ENCODE assay signal across 20 cellular contexts in the genomic region with DNA sequence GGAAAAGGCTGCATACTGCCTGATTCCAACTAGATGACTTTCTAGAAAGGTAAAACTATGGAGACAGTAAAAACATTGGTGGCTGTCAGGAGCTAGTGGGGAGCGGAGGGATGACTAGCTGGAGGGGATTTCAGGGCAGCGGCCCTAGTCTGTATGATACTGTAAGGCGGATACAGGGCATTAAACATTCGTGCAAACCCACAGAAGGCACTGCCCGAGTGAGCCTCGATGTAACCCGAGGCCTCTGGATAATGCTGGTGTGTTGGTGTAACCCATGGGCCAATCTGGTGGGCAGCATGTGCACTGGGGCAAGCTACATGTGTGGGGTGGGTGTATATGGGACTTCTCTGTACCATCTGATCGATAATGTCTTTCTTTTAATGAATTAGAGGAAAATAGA. TPM values are rescaled to one million over a fixed set of nuclear protein-coding genes. Genes with fewer than 3 reads are reported as not detected.
"Had no signal": no experiment of that assay in that cellular context is flagged by ENCODE, and none has a peak within 500 bp of the region (broad histone marks: within the 10 kb centered on the region; RNA-seq: fewer than 3 reads in every experiment).

No MANE protein-coding gene starts in this region.

- DNase-seq: effector memory CD8-positive, alpha-beta T cell; esophagus squamous epithelium; foreskin fibroblast; glutamatergic neuron; immature natural killer cell; left cardiac atrium; left ventricle myocardium superior; mesenchymal stem cell; midbrain; ovary; stimulated activated CD4-positive, alpha-beta T cell treated with anti-CD3 and anti-CD28 coated beads, Interleukin-4, amount 100 ng/mL, for 1 hour; stimulated activated CD8-positive, alpha-beta memory T cell treated with anti-CD3 and anti-CD28 coated beads, Interleukin-4, amount 100 ng/mL, for 48 hours; tibial artery; upper lobe of right lung had no signal

- ATAC-seq: effector memory CD8-positive, alpha-beta T cell; gastroesophageal sphincter; left cardiac atrium; left ventricle myocardium superior; stimulated activated memory B cell treated with anti-CD40 and anti-IgM and Interleukin-4, amounts not matched to agents 10 μg/mL and 1 μg/mL and 100 μg/mL, for 72 hours; upper lobe of right lung had no signal

- H3K27ac ChIP-seq: esophagus squamous epithelium, gastroesophageal sphincter, ovary, right atrium auricular region, tibial artery, upper lobe of right lung, vagina had no signal

- H3K9me3 Mint-ChIP-seq: effector memory CD8-positive, alpha-beta T cell; stimulated activated memory B cell treated with anti-CD40 and anti-IgM and Interleukin-4, amounts not matched to agents 10 μg/mL and 1 μg/mL and 100 μg/mL, for 72 hours; stimulated activated naive CD8-positive, alpha-beta T cell treated with anti-CD3 and anti-CD28 coated beads, Interleukin-15, Interleukin-2, amounts not matched to agents 100 ng/mL and 50 ng/mL, for 24 hours had no signal

- H3K27ac Mint-ChIP-seq: effector memory CD8-positive, alpha-beta T cell; immature natural killer cell; stimulated activated memory B cell treated with anti-CD40 and anti-IgM and Interleukin-4, amounts not matched to agents 10 μg/mL and 1 μg/mL and 100 μg/mL, for 72 hours; stimulated activated naive CD8-positive, alpha-beta T cell treated with anti-CD3 and anti-CD28 coated beads, Interleukin-15, Interleukin-2, amounts not matched to agents 100 ng/mL and 50 ng/mL, for 24 hours had no signal

- H3K4me3 Mint-ChIP-seq: effector memory CD8-positive, alpha-beta T cell; immature natural killer cell; stimulated activated memory B cell treated with anti-CD40 and anti-IgM and Interleukin-4, amounts not matched to agents 10 μg/mL and 1 μg/mL and 100 μg/mL, for 72 hours; stimulated activated naive CD8-positive, alpha-beta T cell treated with anti-CD3 and anti-CD28 coated beads, Interleukin-15, Interleukin-2, amounts not matched to agents 100 ng/mL and 50 ng/mL, for 24 hours had no signal

- H3K27me3 ChIP-seq: ovary, right atrium auricular region, tibial artery, vagina had no signal

- H3K9me3 ChIP-seq: esophagus squamous epithelium, gastroesophageal sphincter, ovary, right atrium auricular region, tibial artery, upper lobe of right lung, vagina had no signal

- H3K36me3 Mint-ChIP-seq: immature natural killer cell; stimulated activated memory B cell treated with anti-CD40 and anti-IgM and Interleukin-4, amounts not matched to agents 10 μg/mL and 1 μg/mL and 100 μg/mL, for 72 hours had no signal

RNA-seq across cellular contexts. Expression of a gene that starts 4.3 kb away (rescaled TPM):
- total RNA-seq: epithelial cell of proximal tubule had no signal
